ENCODE assay signal across 8 cellular contexts in the genomic region with DNA sequence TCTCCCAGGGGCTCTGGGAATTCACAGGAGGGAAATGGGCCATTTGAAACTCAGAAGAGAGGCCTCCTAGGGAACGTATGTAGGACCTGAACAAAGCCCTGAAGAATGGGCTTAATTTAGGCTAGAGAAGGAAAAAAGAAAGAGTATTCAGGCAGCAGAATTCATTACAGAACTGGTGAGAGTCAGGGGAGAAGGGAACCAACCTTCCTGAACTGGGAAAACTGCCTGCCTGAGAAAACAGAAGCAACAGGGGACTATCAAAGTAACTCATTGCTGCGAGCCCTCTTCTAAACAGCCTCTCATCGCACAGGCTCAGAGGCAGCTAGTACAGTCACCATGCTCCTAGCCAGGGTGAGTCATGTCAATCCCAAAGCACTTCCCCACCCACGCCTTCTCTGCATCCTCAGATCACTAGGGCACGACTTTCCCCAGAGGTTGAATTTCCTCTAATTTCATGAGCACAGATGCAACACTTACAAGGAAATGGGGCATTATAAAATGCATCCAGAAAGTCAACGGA.
A peak's percentile ranks its signal among the peaks of the same experiment; 100 is the strongest.
DNase-seq lines count a peak whose midpoint lies in the region; ATAC-seq and TF ChIP-seq lines count a peak whose summit lies in the region.

No MANE protein-coding gene starts in this region.

- POLR2A ChIA-PET in RWPE1 (lab: Yijun Ruan, JAX; ENCODE audit: low non-redundant PET): no interaction called here
- POLR2A ChIA-PET in CD8-positive, alpha-beta T cell (lab: Charles Lee): no interaction called here

- H3K9me3 ChIP-seq in esophagus (ENCODE audit: control insufficient read depth in 2 of 2, insufficient read depth in 1 of 2, low read depth in 1 of 2, low read length in 1 of 2): no peaks in the 10 kb centered on the region
- H3K9me3 ChIP-seq in neural progenitor cell (ENCODE audit: low read depth): no peaks in the 10 kb centered on the region
- no peaks in the 10 kb centered on the region for H3K9me3 ChIP-seq in CD8-positive, alpha-beta T cell (ENCODE audit: low read length)

- no peak overlapping the region for H3K4me3 Mint-ChIP-seq in activated CD8-positive, alpha-beta memory T cell treated with anti-CD3 and anti-CD28 coated beads, Interleukin-2, amount 10 ng/mL, durations not matched to agents 7 days and 5 days
- H3K4me3 Mint-ChIP-seq in neural progenitor cell: peak overlapping the region; percentile 55
- no peak overlapping the region for H3K4me3 Mint-ChIP-seq in CD8-positive, alpha-beta T cell

- H3K36me3 Mint-ChIP-seq in activated CD8-positive, alpha-beta memory T cell treated with anti-CD3 and anti-CD28 coated beads, Interleukin-2, amount 10 ng/mL, durations not matched to agents 7 days and 5 days: no peaks in the 10 kb centered on the region
- H3K36me3 Mint-ChIP-seq in neural progenitor cell: no peaks in the 10 kb centered on the region
- H3K36me3 Mint-ChIP-seq in CD8-positive, alpha-beta T cell: no peaks in the 10 kb centered on the region

- no peaks in the 10 kb centered on the region for H4K20me1 ChIP-seq in neural progenitor cell (ENCODE audit: low read depth)

- no peaks in the 10 kb centered on the region for H3K36me3 ChIP-seq in esophagus (ENCODE audit: control insufficient read depth in 2 of 2, insufficient read depth in 2 of 2, low read length in 1 of 2)
- peaks cover 6% of the 10 kb centered on the region for H3K36me3 ChIP-seq in neural progenitor cell
- no peaks in the 10 kb centered on the region for H3K36me3 ChIP-seq in CD8-positive, alpha-beta T cell (ENCODE audit: insufficient read depth, low read length)

- peaks cover 0 to 2% of the 10 kb centered on the region in 2 donors for H3K4me1 ChIP-seq in esophagus (ENCODE audit: control insufficient read depth in 2 of 2, insufficient read depth in 2 of 2, low read length in 1 of 2)
- H3K4me1 ChIP-seq in neural progenitor cell: peaks cover 53% of the 10 kb centered on the region
- no peaks in the 10 kb centered on the region for H3K4me1 ChIP-seq in CD8-positive, alpha-beta T cell (ENCODE audit: insufficient read depth, low read length)

- 9 to 33% methylated on average over 6 of the region's 6 CpGs for WGBS in esophagus, 2 donors

- no peak overlapping the region for H3K4me3 ChIP-seq in esophagus (ENCODE audit: low read depth in 1 of 2, low read length in 2 of 2)
- H3K4me3 ChIP-seq in neural progenitor cell: no peak overlapping the region
- H3K4me3 ChIP-seq in CD8-positive, alpha-beta T cell (ENCODE audit: low read depth, low read length): no peak overlapping the region

- H3K9me3 Mint-ChIP-seq in activated CD8-positive, alpha-beta memory T cell treated with anti-CD3 and anti-CD28 coated beads, Interleukin-2, amount 10 ng/mL, durations not matched to agents 7 days and 5 days (ENCODE audit: low read depth): peaks cover 4% of the 10 kb centered on the region
- peaks cover 13% of the 10 kb centered on the region for H3K9me3 Mint-ChIP-seq in neural progenitor cell
- H3K9me3 Mint-ChIP-seq in CD8-positive, alpha-beta T cell: no peaks in the 10 kb centered on the region

- H2AFZ ChIP-seq in neural progenitor cell (replicated peaks): no peak overlapping the region

- DNase-seq in activated CD8-positive, alpha-beta memory T cell treated with anti-CD3 and anti-CD28 coated beads, Interleukin-2, amount 10 ng/mL, durations not matched to agents 7 days and 5 days: peak; percentile 53
- DNase-seq in activated CD8-positive, alpha-beta memory T cell treated with anti-CD3 and anti-CD28 coated beads, Interleukin-2, amount 50 U/mL, for 48 hours: no peak
- DNase-seq in RWPE1 (ENCODE audit: low spot score): peak; percentile 94
- peak; percentile 73 for DNase-seq in neural progenitor cell (ENCODE audit: low spot score)
- DNase-seq in CD8-positive, alpha-beta T cell: no peak

- no peaks in the 10 kb centered on the region for H3K79me2 ChIP-seq in neural progenitor cell (ENCODE audit: low read depth)

- no peak overlapping the region for H3K27ac Mint-ChIP-seq in activated CD8-positive, alpha-beta memory T cell treated with anti-CD3 and anti-CD28 coated beads, Interleukin-2, amount 10 ng/mL, durations not matched to agents 7 days and 5 days
- peak overlapping the region; percentile 98 for H3K27ac Mint-ChIP-seq in neural progenitor cell
- H3K27ac Mint-ChIP-seq in CD8-positive, alpha-beta T cell: no peak overlapping the region

- no peak for TF ChIP-seq CTCF in RWPE1 (conservative IDR thresholded peaks at IDR 0.05; ENCODE audit: low read depth)
- TF ChIP-seq CTCF in neural progenitor cell (IDR thresholded peaks at IDR 0.05): no peak
- TF ChIP-seq CTCF in CD8-positive, alpha-beta T cell (IDR thresholded peaks at IDR 0.05): no peak

- peaks cover 27% of the 10 kb centered on the region for H3K4me1 Mint-ChIP-seq in activated CD8-positive, alpha-beta memory T cell treated with anti-CD3 and anti-CD28 coated beads, Interleukin-2, amount 10 ng/mL, durations not matched to agents 7 days and 5 days
- H3K4me1 Mint-ChIP-seq in neural progenitor cell: peaks cover 59% of the 10 kb centered on the region
- peaks cover 2% of the 10 kb centered on the region for H3K4me1 Mint-ChIP-seq in CD8-positive, alpha-beta T cell (ENCODE audit: low read depth)

- H3F3A ChIP-seq in neural progenitor cell (ENCODE audit: low read depth): peaks cover 58% of the 10 kb centered on the region

- CTCF ChIA-PET in activated CD8-positive, alpha-beta memory T cell treated with anti-CD3 and anti-CD28 coated beads, Interleukin-2, amount 10 ng/mL, durations not matched to agents 7 days and 5 days (lab: Charles Lee): no interaction called here
- CTCF ChIA-PET in RWPE1 (lab: Yijun Ruan, JAX): no interaction called here
- CTCF ChIA-PET in CD8-positive, alpha-beta T cell (lab: Charles Lee): no interaction called here

- peaks cover 4% of the 10 kb centered on the region for H3K27me3 Mint-ChIP-seq in activated CD8-positive, alpha-beta memory T cell treated with anti-CD3 and anti-CD28 coated beads, Interleukin-2, amount 10 ng/mL, durations not matched to agents 7 days and 5 days
- H3K27me3 Mint-ChIP-seq in neural progenitor cell (ENCODE audit: insufficient read depth, low read depth): peaks cover 5% of the 10 kb centered on the region
- H3K27me3 Mint-ChIP-seq in CD8-positive, alpha-beta T cell (ENCODE audit: low read depth): no peaks in the 10 kb centered on the region

- H3K27ac ChIP-seq in RWPE1: peak overlapping the region; percentile 70
- peak overlapping the region; percentile 32 to 73 for H3K27ac ChIP-seq in esophagus (ENCODE audit: low read depth in 2 of 2, low read length in 1 of 2)
- peak overlapping the region; percentile 97 for H3K27ac ChIP-seq in neural progenitor cell
- H3K27ac ChIP-seq in CD8-positive, alpha-beta T cell (ENCODE audit: low read depth, low read length): no peak overlapping the region

- H3K4me2 ChIP-seq in neural progenitor cell: peak overlapping the region; percentile 48

- peak; percentile 79 for ATAC-seq in activated CD8-positive, alpha-beta memory T cell treated with anti-CD3 and anti-CD28 coated beads, Interleukin-2, amount 10 ng/mL, durations not matched to agents 7 days and 5 days
- ATAC-seq in HG03039 (IDR thresholded peaks at IDR 0.05; ENCODE audit: unreplicated experiment) (peak; percentile 84), HG02970 (IDR thresholded peaks at IDR 0.05; ENCODE audit: low FRiP score, unreplicated experiment) (no peak)
- no peak for ATAC-seq in CD8-positive, alpha-beta T cell

- no peak overlapping the region for H3K9ac ChIP-seq in neural progenitor cell

- intact Hi-C loops in CD8-positive, alpha-beta T cell (cut with DNase I, micrococcal nuclease): no loop called here

- H3K27me3 ChIP-seq in esophagus (ENCODE audit: control insufficient read depth in 1 of 2, insufficient read depth in 2 of 2, low read length in 2 of 2): no peaks in the 10 kb centered on the region
- H3K27me3 ChIP-seq in neural progenitor cell: no peaks in the 10 kb centered on the region
- no peaks in the 10 kb centered on the region for H3K27me3 ChIP-seq in CD8-positive, alpha-beta T cell (ENCODE audit: insufficient read depth, low read length)

Comparison
In these comparisons a context has a peak if more than half of its experiments do, and no peak if none do; other contexts are left out.
1. DNase-seq: peak in activated CD8-positive, alpha-beta memory T cell treated with anti-CD3 and anti-CD28 coated beads, Interleukin-2, amount 10 ng/mL, durations not matched to agents 7 days and 5 days (single experiment), RWPE1 (single experiment) and neural progenitor cell (single experiment); none in activated CD8-positive, alpha-beta memory T cell treated with anti-CD3 and anti-CD28 coated beads, Interleukin-2, amount 50 U/mL, for 48 hours (single experiment) and CD8-positive, alpha-beta T cell (0 of 7).
2. ATAC-seq: peak in activated CD8-positive, alpha-beta memory T cell treated with anti-CD3 and anti-CD28 coated beads, Interleukin-2, amount 10 ng/mL, durations not matched to agents 7 days and 5 days (single experiment) and HG03039 (single experiment); none in CD8-positive, alpha-beta T cell (single experiment) and HG02970 (single experiment).